24 cellular contexts compared by ENCODE assay signal in the genomic region with DNA sequence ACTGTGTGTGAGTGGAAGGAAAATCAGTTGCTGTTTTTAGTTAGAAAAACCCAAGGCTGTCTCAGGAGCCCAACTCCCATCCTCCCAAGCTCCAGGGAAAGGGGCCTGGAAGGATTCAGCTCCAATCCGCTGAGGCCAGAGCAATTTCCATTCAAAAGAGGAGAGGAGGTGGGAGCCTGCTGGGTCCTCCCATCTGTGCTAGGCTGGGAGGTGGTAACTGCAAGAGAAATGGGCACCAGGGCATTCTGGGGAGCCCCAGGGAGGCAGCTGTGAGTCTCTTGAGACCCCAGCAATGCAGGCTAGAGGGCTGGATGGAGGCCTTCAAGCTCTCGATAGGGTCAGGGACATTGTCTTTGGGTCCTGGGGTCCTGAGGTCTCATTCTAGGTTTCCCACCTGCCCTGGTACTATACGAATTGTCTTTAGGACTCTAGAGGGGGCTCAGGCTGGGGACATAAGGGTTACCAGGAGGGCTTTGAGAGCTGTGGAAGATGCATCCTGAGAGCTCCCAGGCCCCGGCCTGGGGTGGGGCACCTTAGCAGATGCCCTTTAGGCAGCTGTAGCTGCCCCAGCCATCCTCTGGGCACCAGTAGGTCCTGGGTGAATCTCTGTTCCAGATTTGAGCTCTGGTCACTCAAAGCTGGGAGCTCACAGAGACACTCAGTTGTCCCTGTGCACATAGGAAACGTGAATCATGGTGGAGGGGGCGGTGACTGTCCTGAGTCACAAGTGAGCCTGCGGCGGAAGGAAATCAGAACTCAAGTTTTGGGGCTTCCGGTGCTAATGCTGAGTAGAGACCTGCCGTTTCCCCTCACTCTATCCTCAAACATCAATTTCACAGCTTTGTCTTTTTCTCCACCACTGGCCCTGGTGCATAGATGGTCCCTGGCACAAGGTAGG. TPM values are rescaled to one million over a fixed set of nuclear protein-coding genes. Genes with fewer than 3 reads are reported as not detected.
DNase-seq lines count a peak whose midpoint lies in the region; ATAC-seq and TF ChIP-seq lines count a peak whose summit lies in the region.
"Had no signal": no experiment of that assay in that cellular context is flagged by ENCODE, and none has a peak within 500 bp of the region (broad histone marks: within the 10 kb centered on the region; RNA-seq: fewer than 3 reads in every experiment).

No MANE protein-coding gene starts in this region.

- no peak for TF ChIP-seq POLR2A in testis (IDR thresholded peaks at IDR 0.05)

- H3K4me3 ChIP-seq in RWPE2 (ENCODE audit: severe bottlenecking): no peak overlapping the region
- no peak overlapping the region for H3K4me3 ChIP-seq in testis
- H3K4me3 ChIP-seq: breast epithelium, HAP-1, thyroid gland had no signal

- H3K4me3 Mint-ChIP-seq in activated CD8-positive, alpha-beta T cell treated with anti-CD3 and anti-CD28 coated beads for 36 hours: no peak overlapping the region
- no peak overlapping the region for H3K4me3 Mint-ChIP-seq in activated CD8-positive, alpha-beta T cell treated with anti-CD3 and anti-CD28 coated beads, Interleukin-2, amount 10 ng/mL, durations not matched to agents 7 days and 5 days
- H3K4me3 Mint-ChIP-seq in glutamatergic neuron (ENCODE audit: unreplicated experiment): no peak overlapping the region
- H3K4me3 Mint-ChIP-seq: activated B cell treated with CpG ODN at 0.5 μM for 24 hours; CD8-positive, alpha-beta T cell; effector memory CD8-positive, alpha-beta T cell; memory B cell; nephron progenitor cell had no signal

- intact Hi-C loops in activated CD8-positive, alpha-beta T cell treated with anti-CD3 and anti-CD28 coated beads for 36 hours (cut with micrococcal nuclease): no loop called here
- intact Hi-C loops in testis (cut with DNase I; ENCODE audit: low total_unique reads) (no loop called here), left colon (cut with DNase I, micrococcal nuclease) (no loop called here)

- H3K4me1 ChIP-seq in RWPE2 (ENCODE audit: insufficient read depth, poor library complexity, severe bottlenecking) (no peaks in the 10 kb centered on the region), testis (peaks cover 30% of the 10 kb centered on the region)
- H3K4me1 ChIP-seq: breast epithelium, HAP-1, thyroid gland had no signal

- CTCF ChIA-PET in activated CD8-positive, alpha-beta T cell treated with anti-CD3 and anti-CD28 coated beads for 36 hours (lab: Charles Lee): interaction anchor here (1.3 kb wide), 1 partner anchor 135 kb away, joined by 3 read pairs; no protein-coding TSS in a partner anchor
- CTCF ChIA-PET in activated CD8-positive, alpha-beta T cell treated with anti-CD3 and anti-CD28 coated beads, Interleukin-2, amount 10 ng/mL, durations not matched to agents 7 days and 5 days (lab: Charles Lee): interaction anchor here (0.8 to 1.7 kb wide), 2 partner anchors 49 to 90 kb away, joined by 3 to 5 read pairs; no protein-coding TSS in a partner anchor

- H3K36me3 Mint-ChIP-seq in activated CD8-positive, alpha-beta T cell treated with anti-CD3 and anti-CD28 coated beads for 36 hours (ENCODE audit: low read depth): no peaks in the 10 kb centered on the region
- no peaks in the 10 kb centered on the region for H3K36me3 Mint-ChIP-seq in activated CD8-positive, alpha-beta T cell treated with anti-CD3 and anti-CD28 coated beads, Interleukin-2, amount 10 ng/mL, durations not matched to agents 7 days and 5 days (ENCODE audit: low read depth)
- peaks cover 7% of the 10 kb centered on the region for H3K36me3 Mint-ChIP-seq in glutamatergic neuron (ENCODE audit: unreplicated experiment)
- H3K36me3 Mint-ChIP-seq: activated naive CD4-positive, alpha-beta T cell treated with anti-CD3 and anti-CD28 coated beads, Interleukin-2, amount 50 U/mL, for 72 hours; CD8-positive, alpha-beta T cell; memory B cell had no signal

- POLR2A ChIA-PET in activated CD8-positive, alpha-beta T cell treated with anti-CD3 and anti-CD28 coated beads for 36 hours (lab: Charles Lee): interaction anchor here (1.0 kb wide), 1 partner anchor 310 kb away, joined by 3 read pairs; no protein-coding TSS in a partner anchor
- POLR2A ChIA-PET in activated CD8-positive, alpha-beta T cell treated with anti-CD3 and anti-CD28 coated beads, Interleukin-2, amount 10 ng/mL, durations not matched to agents 7 days and 5 days (lab: Charles Lee): no interaction called here

- H3K27me3 Mint-ChIP-seq in activated CD8-positive, alpha-beta T cell treated with anti-CD3 and anti-CD28 coated beads for 36 hours: no peaks in the 10 kb centered on the region
- H3K27me3 Mint-ChIP-seq in activated CD8-positive, alpha-beta T cell treated with anti-CD3 and anti-CD28 coated beads, Interleukin-2, amount 10 ng/mL, durations not matched to agents 7 days and 5 days (ENCODE audit: low read depth): peaks cover 3% of the 10 kb centered on the region
- peaks cover 11% of the 10 kb centered on the region for H3K27me3 Mint-ChIP-seq in glutamatergic neuron (ENCODE audit: unreplicated experiment)

- no peaks in the 10 kb centered on the region for H3K4me1 Mint-ChIP-seq in activated CD8-positive, alpha-beta T cell treated with anti-CD3 and anti-CD28 coated beads for 36 hours (ENCODE audit: low read depth)
- H3K4me1 Mint-ChIP-seq in activated CD8-positive, alpha-beta T cell treated with anti-CD3 and anti-CD28 coated beads, Interleukin-2, amount 10 ng/mL, durations not matched to agents 7 days and 5 days (ENCODE audit: low read depth): no peaks in the 10 kb centered on the region
- H3K4me1 Mint-ChIP-seq in glutamatergic neuron (ENCODE audit: low read depth, unreplicated experiment): peaks cover 9% of the 10 kb centered on the region
- H3K4me1 Mint-ChIP-seq: activated B cell treated with CpG ODN at 0.5 μM for 24 hours, memory B cell, nephron progenitor cell had no signal

- ATAC-seq in activated CD8-positive, alpha-beta T cell treated with anti-CD3 and anti-CD28 coated beads for 36 hours: no peak
- no peak for ATAC-seq in activated CD8-positive, alpha-beta T cell treated with anti-CD3 and anti-CD28 coated beads, Interleukin-2, amount 10 ng/mL, durations not matched to agents 7 days and 5 days
- ATAC-seq in RWPE2 (ENCODE audit: low read depth) (0 out of 3 replicates have a peak, but pooled peaks have one; percentile 40), HG03097 (IDR thresholded peaks at IDR 0.05; ENCODE audit: low FRiP score, unreplicated experiment) (no peak), HG03045 (IDR thresholded peaks at IDR 0.05; ENCODE audit: unreplicated experiment) (no peak), left colon (no peak)
- ATAC-seq: activated naive CD4-positive, alpha-beta T cell treated with anti-CD3 and anti-CD28 coated beads, Interleukin-2, amount 50 U/mL, for 72 hours; CD8-positive, alpha-beta T cell; effector memory CD8-positive, alpha-beta T cell had no signal

- DNase-seq in activated CD8-positive, alpha-beta T cell treated with anti-CD3 and anti-CD28 coated beads for 36 hours: peak; percentile 30
- DNase-seq in activated CD8-positive, alpha-beta T cell treated with anti-CD3 and anti-CD28 coated beads, Interleukin-2, amount 10 ng/mL, durations not matched to agents 7 days and 5 days: no peak
- DNase-seq in RWPE2 (ENCODE audit: low spot score) (peak; percentile 34), glutamatergic neuron (peak; percentile 6), testis (peak; percentile 35), left colon (no peak)
- DNase-seq: ACHN; activated B cell treated with CpG ODN at 0.5 μM for 24 hours; activated CD8-positive, alpha-beta memory T cell treated with anti-CD3 and anti-CD28 coated beads, Interleukin-2, amount 50 U/mL, for 48 hours; CD8-positive, alpha-beta T cell; effector memory CD8-positive, alpha-beta T cell; foreskin melanocyte; NCI-H1048; NCI-H748 treated with DMSO at 0.1 percent for 48 hours; nephron progenitor cell had no signal

- H3K36me3 ChIP-seq in RWPE2 (ENCODE audit: low read depth) (no peaks in the 10 kb centered on the region), testis (ENCODE audit: low read depth, missing control alignments) (no peaks in the 10 kb centered on the region)
- H3K36me3 ChIP-seq: breast epithelium, HAP-1, thyroid gland had no signal

- 78 to 83% methylated on average over 7 to 10 of the region's 10 CpGs for WGBS in testis, 2 donors

- H3K9me3 ChIP-seq in RWPE2 (ENCODE audit: severe bottlenecking): no peaks in the 10 kb centered on the region
- H3K9me3 ChIP-seq in testis: no peaks in the 10 kb centered on the region
- H3K9me3 ChIP-seq: breast epithelium, HAP-1, thyroid gland had no signal

- H3K27ac ChIP-seq in RWPE2 (ENCODE audit: poor library complexity, severe bottlenecking) (no peak overlapping the region), testis (peak overlapping the region; percentile 18 to 30)
- H3K27ac ChIP-seq: thyroid gland had no signal

- no peaks in the 10 kb centered on the region for H3K9me3 Mint-ChIP-seq in activated CD8-positive, alpha-beta T cell treated with anti-CD3 and anti-CD28 coated beads for 36 hours
- H3K9me3 Mint-ChIP-seq in activated CD8-positive, alpha-beta T cell treated with anti-CD3 and anti-CD28 coated beads, Interleukin-2, amount 10 ng/mL, durations not matched to agents 7 days and 5 days (ENCODE audit: insufficient read depth): no peaks in the 10 kb centered on the region
- H3K9me3 Mint-ChIP-seq in glutamatergic neuron (ENCODE audit: unreplicated experiment): peaks cover 14% of the 10 kb centered on the region
- H3K9me3 Mint-ChIP-seq: activated B cell treated with CpG ODN at 0.5 μM for 24 hours; activated naive CD4-positive, alpha-beta T cell treated with anti-CD3 and anti-CD28 coated beads, Interleukin-2, amount 50 U/mL, for 72 hours; CD8-positive, alpha-beta T cell; effector memory CD8-positive, alpha-beta T cell; memory B cell; nephron progenitor cell had no signal

- H3K27me3 ChIP-seq in RWPE2 (ENCODE audit: insufficient read depth, poor library complexity, severe bottlenecking) (no peaks in the 10 kb centered on the region), testis (no peaks in the 10 kb centered on the region)
- H3K27me3 ChIP-seq: breast epithelium, thyroid gland had no signal

- TF ChIP-seq CTCF in activated CD8-positive, alpha-beta T cell treated with anti-CD3 and anti-CD28 coated beads for 36 hours (IDR thresholded peaks at IDR 0.05): no peak
- no peak for TF ChIP-seq CTCF in RWPE2 (IDR thresholded peaks at IDR 0.05; ENCODE audit: poor library complexity, severe bottlenecking)
- TF ChIP-seq CTCF in glutamatergic neuron (IDR thresholded peaks at IDR 0.05; ENCODE audit: partially characterized antibody, unreplicated experiment): no peak
- no peak for TF ChIP-seq CTCF in testis (IDR thresholded peaks at IDR 0.05)

- H3K27ac Mint-ChIP-seq in activated CD8-positive, alpha-beta T cell treated with anti-CD3 and anti-CD28 coated beads for 36 hours: no peak overlapping the region
- H3K27ac Mint-ChIP-seq in activated CD8-positive, alpha-beta T cell treated with anti-CD3 and anti-CD28 coated beads, Interleukin-2, amount 10 ng/mL, durations not matched to agents 7 days and 5 days: no peak overlapping the region
- H3K27ac Mint-ChIP-seq in glutamatergic neuron (ENCODE audit: unreplicated experiment): peak overlapping the region; percentile 39
- H3K27ac Mint-ChIP-seq: activated B cell treated with CpG ODN at 0.5 μM for 24 hours; activated naive CD4-positive, alpha-beta T cell treated with anti-CD3 and anti-CD28 coated beads, Interleukin-2, amount 50 U/mL, for 72 hours; CD8-positive, alpha-beta T cell; memory B cell; nephron progenitor cell had no signal

RNA-seq across cellular contexts. Expression of gene ADCYAP1R1, which starts 21.6 kb away (rescaled TPM):
- total RNA-seq in activated CD8-positive, alpha-beta T cell treated with anti-CD3 and anti-CD28 coated beads for 36 hours: not detected
- total RNA-seq in activated CD8-positive, alpha-beta T cell treated with anti-CD3 and anti-CD28 coated beads, Interleukin-2, amount 10 ng/mL, durations not matched to agents 7 days and 5 days: not detected
- total RNA-seq in glutamatergic neuron (ENCODE audit: unreplicated experiment) (0.71 TPM), testis (1 to 10 TPM; 4.3 to 4.8 TPM), left colon (1 to 10 TPM in 1 of 2 donors, under 1 TPM in 1; 0.31 to 1.5 TPM)
- 3.2 TPM for polyA plus RNA-seq in testis (ENCODE audit: insufficient read depth, low read depth, low replicate concordance)
- total RNA-seq: activated B cell treated with CpG ODN at 0.5 μM for 24 hours; activated naive CD4-positive, alpha-beta T cell treated with anti-CD3 and anti-CD28 coated beads, Interleukin-2, amount 50 U/mL, for 72 hours; CD8-positive, alpha-beta T cell; G401; T-helper 1 cell treated with Interleukin-12 subunit alpha and Interleukin-12 subunit beta and Interleukin-4 antibody, amounts not matched to agents 30 ng/mL and 1 ng/mL, for 36 hours had no signal

Comparison
In these comparisons a context has a peak if more than half of its experiments do, and no peak if none do; other contexts are left out.
1. DNase-seq: peak in activated CD8-positive, alpha-beta T cell treated with anti-CD3 and anti-CD28 coated beads for 36 hours (single experiment), RWPE2 (single experiment), glutamatergic neuron (single experiment) and testis (single experiment); none in activated CD8-positive, alpha-beta T cell treated with anti-CD3 and anti-CD28 coated beads, Interleukin-2, amount 10 ng/mL, durations not matched to agents 7 days and 5 days (single experiment) and left colon (0 of 2).